ENCODE assay signal across 18 cellular contexts in genomic region chr6:2873643-2874042, GRCh38. TPM values are rescaled to one million over a fixed set of nuclear protein-coding genes. Genes with fewer than 3 reads are reported as not detected.
A peak's percentile ranks its signal among the peaks of the same experiment; 100 is the strongest.
DNase-seq lines count a peak whose midpoint lies in the region; ATAC-seq and TF ChIP-seq lines count a peak whose summit lies in the region.
"Had no signal": no experiment of that assay in that cellular context is flagged by ENCODE, and none has a peak within 500 bp of the region (broad histone marks: within the 10 kb centered on the region; RNA-seq: fewer than 3 reads in every experiment).

No MANE protein-coding gene starts in this region.

- H3K9ac ChIP-seq in stomach smooth muscle (ENCODE audit: low read length in 2 of 2), result peak overlapping the region in 1 of 2 donors; percentile 36

- peaks cover 0 to 4% (median 4%) of the 10 kb centered on the region in 3 donors for H3K36me3 Mint-ChIP-seq in CD8-positive, alpha-beta memory T cell
- H3K36me3 Mint-ChIP-seq in activated B cell treated with CpG ODN at 0.5 μM for 24 hours (ENCODE audit: low read depth) (peaks cover 32% of the 10 kb centered on the region), mesothelial cell of epicardium (no peaks in the 10 kb centered on the region)

- no peak for ATAC-seq in activated B cell treated with CpG ODN at 0.5 μM for 24 hours (ENCODE audit: low read depth)
- ATAC-seq in GM21576 (IDR thresholded peaks at IDR 0.05; ENCODE audit: unreplicated experiment), result no peak
- ATAC-seq in HG03159 (IDR thresholded peaks at IDR 0.05; ENCODE audit: unreplicated experiment), result no peak

- no peaks in the 10 kb centered on the region for H3K9me3 ChIP-seq in CD8-positive, alpha-beta memory T cell (ENCODE audit: low read length)
- H3K9me3 ChIP-seq in stomach smooth muscle (ENCODE audit: control insufficient read depth in 2 of 2, low read length in 2 of 2) (no peaks in the 10 kb centered on the region), ovary (no peaks in the 10 kb centered on the region)
- H3K9me3 ChIP-seq: HAP-1, SJSA1 had no signal

- intact Hi-C loops in activated B cell treated with CpG ODN at 0.5 μM for 24 hours (cut with micrococcal nuclease), result no loop called here
- intact Hi-C loops in ovary (cut with DNase I), result no loop called here

- TF ChIP-seq CTCF in activated B cell treated with CpG ODN at 0.5 μM for 24 hours (IDR thresholded peaks at IDR 0.05) (no peak), mesothelial cell of epicardium (IDR thresholded peaks at IDR 0.05; ENCODE audit: unreplicated experiment) (no peak), ovary (IDR thresholded peaks at IDR 0.05) (no peak)

- no peak for TF ChIP-seq EP300 in ovary (IDR thresholded peaks at IDR 0.05)

- TF ChIP-seq POLR2A in ovary (IDR thresholded peaks at IDR 0.05), result no peak

- no peak overlapping the region for H3K27ac ChIP-seq in CD8-positive, alpha-beta memory T cell (ENCODE audit: low read depth, low read length)
- H3K27ac ChIP-seq in stomach smooth muscle (ENCODE audit: low read length), result peak overlapping the region; percentile 46
- no peak overlapping the region for H3K27ac ChIP-seq in ovary
- H3K27ac ChIP-seq: SJSA1 had no signal

- H3K9me3 Mint-ChIP-seq in CD8-positive, alpha-beta memory T cell, result no peaks in the 10 kb centered on the region
- H3K9me3 Mint-ChIP-seq in activated B cell treated with CpG ODN at 0.5 μM for 24 hours, result peaks cover 6% of the 10 kb centered on the region
- H3K9me3 Mint-ChIP-seq in mesothelial cell of epicardium, result no peaks in the 10 kb centered on the region

- no peak for DNase-seq in CD8-positive, alpha-beta memory T cell
- DNase-seq in activated B cell treated with CpG ODN at 0.5 μM for 24 hours (no peak), mesothelial cell of epicardium (ENCODE audit: low spot score in 2 of 2, unreplicated experiment in 2 of 2) (no peak), ovary (no peak)
- DNase-seq: ACHN, AML-193, GF-D8, MM.1S, NCI-H1092, NCI-H1436 treated with DMSO at 0.1 percent for 48 hours, NCI-H2029, NCI-H2171, NCI-H526 had no signal

- H3K4me3 Mint-ChIP-seq in CD8-positive, alpha-beta memory T cell, result peak overlapping the region in 3 of 7 donors; percentile 72 to 93 (median 82)
- H3K4me3 Mint-ChIP-seq in activated B cell treated with CpG ODN at 0.5 μM for 24 hours (no peak overlapping the region), mesothelial cell of epicardium (no peak overlapping the region)

- H3K27ac Mint-ChIP-seq in CD8-positive, alpha-beta memory T cell, result peak overlapping the region in 7 of 8 donors; percentile 14 to 98 (median 76)
- H3K27ac Mint-ChIP-seq in activated B cell treated with CpG ODN at 0.5 μM for 24 hours (peak overlapping the region; percentile 91), mesothelial cell of epicardium (peak overlapping the region; percentile 5)

- H3K4me1 Mint-ChIP-seq in CD8-positive, alpha-beta memory T cell, result peaks cover 53 to 71% (median 65%) of the 10 kb centered on the region in 3 donors
- H3K4me1 Mint-ChIP-seq in activated B cell treated with CpG ODN at 0.5 μM for 24 hours (peaks cover 74% of the 10 kb centered on the region), mesothelial cell of epicardium (peaks cover 32% of the 10 kb centered on the region)

- H3K36me3 ChIP-seq in CD8-positive, alpha-beta memory T cell (ENCODE audit: insufficient read depth, low read length), result no peaks in the 10 kb centered on the region
- H3K36me3 ChIP-seq in stomach smooth muscle (ENCODE audit: control insufficient read depth in 2 of 2, insufficient read depth in 2 of 2, low read length in 2 of 2), result no peaks in the 10 kb centered on the region
- no peaks in the 10 kb centered on the region for H3K36me3 ChIP-seq in ovary
- H3K36me3 ChIP-seq: HAP-1, SJSA1 had no signal

- H3K27me3 ChIP-seq in CD8-positive, alpha-beta memory T cell (ENCODE audit: insufficient read depth, low read length, poor library complexity, severe bottlenecking), result no peaks in the 10 kb centered on the region
- H3K27me3 ChIP-seq in stomach smooth muscle (ENCODE audit: control insufficient read depth in 1 of 2, insufficient read depth in 2 of 2, low read length in 2 of 2) (no peaks in the 10 kb centered on the region), ovary (no peaks in the 10 kb centered on the region)
- H3K27me3 ChIP-seq: SJSA1 had no signal

- peaks cover 44% of the 10 kb centered on the region for H3K4me1 ChIP-seq in CD8-positive, alpha-beta memory T cell (ENCODE audit: insufficient read depth, low read length)
- H3K4me1 ChIP-seq in stomach smooth muscle (ENCODE audit: control insufficient read depth, insufficient read depth, low read length) (peaks cover 49% of the 10 kb centered on the region), ovary (ENCODE audit: insufficient read depth) (peaks cover 9% of the 10 kb centered on the region)

- CTCF ChIA-PET in CD8-positive, alpha-beta memory T cell (lab: Charles Lee), result interaction anchor here (2.6 kb wide), 1 partner anchor 27 kb away, joined by 6 read pairs; no protein-coding TSS in a partner anchor
- CTCF ChIA-PET in activated B cell treated with CpG ODN at 0.5 μM for 24 hours (lab: Charles Lee), result no interaction called here

- WGBS in ovary, 3 donors, result 94 to 98% (median 97%) methylated on average over 8 of the region's 8 CpGs

- H3K4me3 ChIP-seq in CD8-positive, alpha-beta memory T cell (ENCODE audit: low read length), result no peak overlapping the region
- H3K4me3 ChIP-seq in stomach smooth muscle (ENCODE audit: low read length in 2 of 2) (no peak overlapping the region), ovary (no peak overlapping the region)
- H3K4me3 ChIP-seq: HAP-1, SJSA1 had no signal

- no peaks in the 10 kb centered on the region for H3K27me3 Mint-ChIP-seq in CD8-positive, alpha-beta memory T cell
- H3K27me3 Mint-ChIP-seq in activated B cell treated with CpG ODN at 0.5 μM for 24 hours (no peaks in the 10 kb centered on the region), mesothelial cell of epicardium (ENCODE audit: low read depth) (no peaks in the 10 kb centered on the region)

- POLR2A ChIA-PET in CD8-positive, alpha-beta memory T cell (lab: Charles Lee), result interaction anchor here (0.9 kb wide), 1 partner anchor 18 kb away, joined by 3 read pairs; no protein-coding TSS in a partner anchor
- POLR2A ChIA-PET in activated B cell treated with CpG ODN at 0.5 μM for 24 hours (lab: Charles Lee), result interaction anchor here (0.9 kb wide), 1 partner anchor 8 kb away, joined by 3 read pairs; no protein-coding TSS in a partner anchor

RNA-seq across cellular contexts. Expression of gene SERPINB9, which starts 29.5 kb away (rescaled TPM):
- 10 to 100 TPM; 63.5 to 65.1 TPM for total RNA-seq in CD8-positive, alpha-beta memory T cell
- polyA plus RNA-seq in CD8-positive, alpha-beta memory T cell, result 42.3 TPM
- 142 and 149 TPM in 2 replicates for total RNA-seq in activated B cell treated with CpG ODN at 0.5 μM for 24 hours
- 28.2 to 30.9 TPM (median 30.6 TPM) in 3 replicates for total RNA-seq in mesothelial cell of epicardium
- 10 to 100 TPM in 2 of 7 donors, 1 to 10 TPM in 5; 3.0 to 14.6 (median 3.8) TPM for total RNA-seq in ovary
- 1 to 10 TPM; 1.9 to 6.9 TPM for polyA plus RNA-seq in ovary

RNA-seq across cellular contexts. Expression of gene SERPINB1, which starts 32.0 kb away (rescaled TPM):
- 10 to 100 TPM; 40.4 to 42.4 TPM for total RNA-seq in CD8-positive, alpha-beta memory T cell
- 103 TPM for polyA plus RNA-seq in CD8-positive, alpha-beta memory T cell
- total RNA-seq in activated B cell treated with CpG ODN at 0.5 μM for 24 hours (59.9 and 60.5 TPM in 2 replicates), mesothelial cell of epicardium (18.5 to 20.3 TPM (median 19.5 TPM) in 3 replicates), ovary (10 to 100 TPM; 13.5 to 38.1 (median 27.7) TPM)
- 10 to 100 TPM; 25.9 to 57.0 TPM for polyA plus RNA-seq in ovary

Comparison
In these comparisons a context has a peak if more than half of its experiments do, and no peak if none do; other contexts are left out.
1. H3K27ac Mint-ChIP-seq: peak in every context shown above with its lines; median percentile 91 in activated B cell treated with CpG ODN at 0.5 μM for 24 hours; 76 in CD8-positive, alpha-beta memory T cell; 5 in mesothelial cell of epicardium.